Comparison of ENCODE assay signal across 9 cellular contexts in genomic region chr4:112357453-112357852, GRCh38.
"Had no signal": no experiment of that assay in that cellular context is flagged by ENCODE, and none has a peak within 500 bp of the region (broad histone marks: within the 10 kb centered on the region; RNA-seq: fewer than 3 reads in every experiment).

No MANE protein-coding gene starts in this region.

- H3K4me3 Mint-ChIP-seq: GM23338, H9, HFFc6 had no signal

- DNase-seq: GM23248, GOT3, H7, H9, HCEC 1CT, HFFc6 had no signal

- H3K4me2 ChIP-seq: GM23338 had no signal

- H3K36me3 ChIP-seq: HAP-1 had no signal

- H3K27ac Mint-ChIP-seq: GM23338, HFFc6 had no signal

- H2AFZ ChIP-seq: GM23248, GM23338 had no signal

- H3K4me3 ChIP-seq: GM23248, GM23338, HAP-1 had no signal

- H3K9ac ChIP-seq: GM23248 had no signal

- H3K27ac ChIP-seq: GM23248 had no signal

- ATAC-seq: GM23338, HCT116 had no signal
